1 cellular context compared by ENCODE assay signal in genomic region chr3:194574639-194575483, GRCh38.
TF ChIP-seq lines count a peak whose summit lies in the region.

No MANE protein-coding gene starts in this region.

TF ChIP-seq in HCT116, 20 proteins besides CTCF, POLR2A, EP300 and RAD21:
- TF ChIP-seq CEBPB (IDR thresholded peaks at IDR 0.05; ENCODE audit: low read depth): no peak
- TF ChIP-seq, protein P1, sequence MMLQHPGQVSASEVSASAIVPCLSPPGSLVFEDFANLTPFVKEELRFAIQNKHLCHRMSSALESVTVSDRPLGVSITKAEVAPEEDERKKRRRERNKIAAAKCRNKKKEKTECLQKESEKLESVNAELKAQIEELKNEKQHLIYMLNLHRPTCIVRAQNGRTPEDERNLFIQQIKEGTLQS (IDR thresholded peaks at IDR 0.05): no peak; the same call in 1 of the 2 replicates
- no peak for TF ChIP-seq YY1 (IDR thresholded peaks at IDR 0.05; ENCODE audit: extremely low read depth, insufficient replicate concordance, low read depth, low read length)
- TF ChIP-seq CBX3 (IDR thresholded peaks at IDR 0.05; ENCODE audit: low read depth): no peak
- TF ChIP-seq FOSL1 (IDR thresholded peaks at IDR 0.05; ENCODE audit: low read depth): peak; percentile 66
- TF ChIP-seq JUND (IDR thresholded peaks at IDR 0.05): peak; percentile 67
- TF ChIP-seq, protein P2, sequence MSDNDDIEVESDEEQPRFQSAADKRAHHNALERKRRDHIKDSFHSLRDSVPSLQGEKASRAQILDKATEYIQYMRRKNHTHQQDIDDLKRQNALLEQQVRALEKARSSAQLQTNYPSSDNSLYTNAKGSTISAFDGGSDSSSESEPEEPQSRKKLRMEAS (IDR thresholded peaks at IDR 0.05): no peak
- TF ChIP-seq EZH2 (IDR thresholded peaks at IDR 0.05): no peak
- peak; percentile 46 for TF ChIP-seq SP1 (IDR thresholded peaks at IDR 0.05; ENCODE audit: low read depth)
- TF ChIP-seq SRF (IDR thresholded peaks at IDR 0.05; ENCODE audit: low read depth): no peak
- no peak for TF ChIP-seq REST (IDR thresholded peaks at IDR 0.05; ENCODE audit: low read depth)
